ENCODE assay signal across 14 cellular contexts in genomic region chr7:143929224-143929920, GRCh38. TPM values are rescaled to one million over a fixed set of nuclear protein-coding genes. Genes with fewer than 3 reads are reported as not detected.
DNase-seq lines count a peak whose midpoint lies in the region; ATAC-seq and FAIRE-seq lines count a peak whose summit lies in the region.
"Had no signal": no experiment of that assay in that cellular context is flagged by ENCODE, and none has a peak within 500 bp of the region (broad histone marks: within the 10 kb centered on the region; RNA-seq: fewer than 3 reads in every experiment).

No MANE protein-coding gene starts in this region.

- peak; percentile 61 for ATAC-seq in left ventricle myocardium superior
- ATAC-seq in right cardiac atrium: no peak
- peak; percentile 88 for ATAC-seq in HG02884 (IDR thresholded peaks at IDR 0.05; ENCODE audit: unreplicated experiment)
- ATAC-seq in activated naive CD8-positive, alpha-beta T cell treated with anti-CD3 and anti-CD28 coated beads, Interleukin-2, amount 50 U/mL, for 24 hours: peak; percentile 100
- peak; percentile 99 for ATAC-seq in stimulated activated naive CD8-positive, alpha-beta T cell treated with anti-CD3 and anti-CD28 coated beads, Interleukin-15, Interleukin-2, amounts not matched to agents 100 U/mL and 50 U/mL, for 24 hours
- no peak for ATAC-seq in GM19452 (IDR thresholded peaks at IDR 0.05; ENCODE audit: unreplicated experiment)
- ATAC-seq: GM23338, sciatic nerve had no signal

- H3K4me3 Mint-ChIP-seq in activated naive CD8-positive, alpha-beta T cell treated with anti-CD3 and anti-CD28 coated beads, Interleukin-2, amount 50 U/mL, for 24 hours: no peak overlapping the region
- H3K4me3 Mint-ChIP-seq: GM23338 had no signal

- H3K27ac ChIP-seq in right cardiac atrium (ENCODE audit: low read length): no peak overlapping the region
- no peak overlapping the region for H3K27ac ChIP-seq in small intestine (ENCODE audit: low read depth in 1 of 2, low read length in 1 of 2)
- H3K27ac ChIP-seq: uterus had no signal

- H3K27me3 Mint-ChIP-seq in activated naive CD8-positive, alpha-beta T cell treated with anti-CD3 and anti-CD28 coated beads, Interleukin-2, amount 50 U/mL, for 24 hours: peaks cover 6% of the 10 kb centered on the region

- peaks cover 11% of the 10 kb centered on the region for H3K9me3 Mint-ChIP-seq in activated naive CD8-positive, alpha-beta T cell treated with anti-CD3 and anti-CD28 coated beads, Interleukin-2, amount 50 U/mL, for 24 hours
- H3K9me3 Mint-ChIP-seq: GM23338 had no signal

- 96% methylated on average over 1 of the region's 1 CpG for WGBS in right cardiac atrium
- 92 to 99% (median 97%) methylated on average over 1 of the region's 1 CpG for WGBS in small intestine, 3 donors

- H3K27ac Mint-ChIP-seq in activated naive CD8-positive, alpha-beta T cell treated with anti-CD3 and anti-CD28 coated beads, Interleukin-2, amount 50 U/mL, for 24 hours: no peak overlapping the region
- H3K27ac Mint-ChIP-seq: GM23338 had no signal

- H3K4me1 Mint-ChIP-seq in activated naive CD8-positive, alpha-beta T cell treated with anti-CD3 and anti-CD28 coated beads, Interleukin-2, amount 50 U/mL, for 24 hours: peaks cover 7% of the 10 kb centered on the region
- H3K4me1 Mint-ChIP-seq: GM23338 had no signal

- H3K27me3 ChIP-seq in right cardiac atrium (ENCODE audit: control insufficient read depth, insufficient read depth) (no peaks in the 10 kb centered on the region), small intestine (ENCODE audit: control insufficient read depth in 2 of 2, insufficient read depth in 2 of 2, low read length in 2 of 2) (no peaks in the 10 kb centered on the region)
- H3K27me3 ChIP-seq: uterus had no signal

- DNase-seq in left ventricle myocardium superior (no peak), right cardiac atrium (no peak), epidermal melanocyte (ENCODE audit: insufficient read length, low spot score) (no peak), small intestine (no peak)
- DNase-seq in activated naive CD8-positive, alpha-beta T cell treated with anti-CD3 and anti-CD28 coated beads, Interleukin-2, amount 50 U/mL, for 24 hours: no peak
- no peak for DNase-seq in stimulated activated naive CD8-positive, alpha-beta T cell treated with anti-CD3 and anti-CD28 coated beads, Interleukin-15, Interleukin-2, amounts not matched to agents 100 U/mL and 50 U/mL, for 24 hours
- DNase-seq: AML-193, EL, uterus had no signal

- intact Hi-C loops in left ventricle myocardium superior (cut with micrococcal nuclease): no loop called here
- intact Hi-C loops in right cardiac atrium (cut with DNase I): no loop called here

- no peak for FAIRE-seq in small intestine (lab: Jason Lieb, UNC)

- H3K4me1 ChIP-seq in right cardiac atrium (ENCODE audit: control insufficient read depth, insufficient read depth, low read length) (no peaks in the 10 kb centered on the region), small intestine (ENCODE audit: control insufficient read depth in 2 of 2, insufficient read depth in 1 of 2, low read depth in 1 of 2, low read length in 1 of 2) (no peaks in the 10 kb centered on the region)
- H3K4me1 ChIP-seq: uterus had no signal

- H3K36me3 ChIP-seq in small intestine (ENCODE audit: control insufficient read depth in 2 of 2, insufficient read depth in 2 of 2, low read length in 2 of 2): no peaks in the 10 kb centered on the region
- H3K36me3 ChIP-seq: uterus had no signal

- H3K36me3 Mint-ChIP-seq in activated naive CD8-positive, alpha-beta T cell treated with anti-CD3 and anti-CD28 coated beads, Interleukin-2, amount 50 U/mL, for 24 hours (ENCODE audit: low read depth): peaks cover 3% of the 10 kb centered on the region

- H3K9me3 ChIP-seq in right cardiac atrium (ENCODE audit: control insufficient read depth, low read length) (no peaks in the 10 kb centered on the region), small intestine (ENCODE audit: control insufficient read depth, low read depth) (no peaks in the 10 kb centered on the region)

- no peak overlapping the region for H3K4me3 ChIP-seq in right cardiac atrium (ENCODE audit: low read length)
- no peak overlapping the region for H3K4me3 ChIP-seq in small intestine (ENCODE audit: low read depth in 1 of 2, low read length in 2 of 2)
- H3K4me3 ChIP-seq: GM23338, uterus had no signal

RNA-seq across cellular contexts. Expression of gene OR2F2, which starts 5.7 kb away (rescaled TPM):
- total RNA-seq in left ventricle myocardium superior (not detected), right cardiac atrium (not detected)
- polyA plus RNA-seq in right cardiac atrium (not detected), small intestine (not detected)
- total RNA-seq: GM23338, RPMI7951, sciatic nerve, uterus had no signal
- polyA plus RNA-seq: GM23338 had no signal

RNA-seq across cellular contexts. Expression of gene OR2F1, which starts 25.3 kb away (rescaled TPM):
- not detected for total RNA-seq in left ventricle myocardium superior
- total RNA-seq in right cardiac atrium: not detected
- polyA plus RNA-seq in right cardiac atrium: not detected
- polyA plus RNA-seq in small intestine: not detected
- total RNA-seq: GM23338, RPMI7951, sciatic nerve, uterus had no signal
- polyA plus RNA-seq: GM23338 had no signal

RNA-seq across cellular contexts. Expression of gene TCAF1, which starts 27.4 kb away (rescaled TPM):
- total RNA-seq in left ventricle myocardium superior: 35.9 TPM
- 10 to 100 TPM; 22.1 to 33.7 (median 25.2) TPM for total RNA-seq in right cardiac atrium
- polyA plus RNA-seq in right cardiac atrium: 12.7 TPM
- 10 to 100 TPM in 1 of 3 donors, 1 to 10 TPM in 2; 8.1 to 17.0 (median 8.7) TPM for polyA plus RNA-seq in small intestine

Comparison
In these comparisons a context has a peak if more than half of its experiments do, and no peak if none do; other contexts are left out.
1. ATAC-seq: peak in left ventricle myocardium superior (single experiment), HG02884 (single experiment), activated naive CD8-positive, alpha-beta T cell treated with anti-CD3 and anti-CD28 coated beads, Interleukin-2, amount 50 U/mL, for 24 hours (single experiment) and stimulated activated naive CD8-positive, alpha-beta T cell treated with anti-CD3 and anti-CD28 coated beads, Interleukin-15, Interleukin-2, amounts not matched to agents 100 U/mL and 50 U/mL, for 24 hours (single experiment); none in right cardiac atrium (0 of 2) and GM19452 (single experiment).